Comparison of ENCODE assay signal across 1 cellular context in the genomic region with DNA sequence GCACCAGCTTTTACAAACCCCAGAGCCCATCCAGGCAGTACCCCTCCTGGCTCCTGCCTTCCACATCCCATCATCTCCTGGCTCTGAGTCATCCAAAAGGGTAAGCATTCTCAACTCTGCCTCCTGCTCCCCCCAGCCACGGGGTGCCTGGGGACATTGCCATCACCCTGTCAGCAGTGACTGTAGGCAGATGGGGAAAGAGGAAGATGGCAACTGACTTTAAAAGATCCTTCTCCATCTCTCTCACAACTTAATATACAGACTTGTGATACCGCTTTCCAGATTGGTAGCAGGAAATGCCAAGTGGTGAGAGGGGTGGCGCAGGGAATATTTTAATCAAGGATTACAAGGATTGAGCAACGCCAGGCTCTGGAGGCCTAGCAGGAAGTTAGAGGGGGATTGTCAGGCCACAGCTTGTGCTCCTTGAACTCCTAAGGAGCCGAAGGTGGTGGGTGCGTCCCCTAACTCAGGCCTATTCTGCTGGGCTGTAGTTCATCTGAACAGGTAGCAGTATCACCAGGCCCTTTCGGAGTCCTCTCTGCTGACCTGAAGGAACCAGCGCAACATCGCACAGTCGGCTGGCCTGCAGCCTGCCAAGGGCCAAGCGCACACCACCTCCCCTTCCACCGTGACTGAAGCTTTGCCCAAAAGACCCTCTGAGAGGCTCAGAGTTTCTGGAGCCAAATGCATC.
TF ChIP-seq lines count a peak whose summit lies in the region.

No MANE protein-coding gene starts in this region.

TF ChIP-seq in SK-N-SH treated with all-trans-retinoic acid at 6 μM for 48 hours, 23 proteins besides CTCF, POLR2A, EP300 and RAD21:
- TF ChIP-seq PPARA (CRISPR knock-in tag; IDR thresholded peaks at IDR 0.05; ENCODE audit: borderline replicate concordance) (no peak), ZFP3 (CRISPR knock-in tag; IDR thresholded peaks at IDR 0.05) (no peak), ZNF70 (CRISPR knock-in tag; IDR thresholded peaks at IDR 0.05) (no peak), ZNF8 (CRISPR knock-in tag; IDR thresholded peaks at IDR 0.05) (no peak), ZNF565 (CRISPR knock-in tag; conservative IDR thresholded peaks at IDR 0.05; ENCODE audit: low read depth) (no peak), GLIS3 (CRISPR knock-in tag; IDR thresholded peaks at IDR 0.05) (no peak), POU6F1 (CRISPR knock-in tag; IDR thresholded peaks at IDR 0.05; ENCODE audit: borderline replicate concordance, low read depth) (no peak), ARNTL (CRISPR knock-in tag; IDR thresholded peaks at IDR 0.05; ENCODE audit: borderline replicate concordance, low read depth) (no peak), SNAI2 (CRISPR knock-in tag; IDR thresholded peaks at IDR 0.05) (no peak), TOX (CRISPR knock-in tag; IDR thresholded peaks at IDR 0.05; ENCODE audit: borderline replicate concordance) (no peak)
- TF ChIP-seq, protein P1, sequence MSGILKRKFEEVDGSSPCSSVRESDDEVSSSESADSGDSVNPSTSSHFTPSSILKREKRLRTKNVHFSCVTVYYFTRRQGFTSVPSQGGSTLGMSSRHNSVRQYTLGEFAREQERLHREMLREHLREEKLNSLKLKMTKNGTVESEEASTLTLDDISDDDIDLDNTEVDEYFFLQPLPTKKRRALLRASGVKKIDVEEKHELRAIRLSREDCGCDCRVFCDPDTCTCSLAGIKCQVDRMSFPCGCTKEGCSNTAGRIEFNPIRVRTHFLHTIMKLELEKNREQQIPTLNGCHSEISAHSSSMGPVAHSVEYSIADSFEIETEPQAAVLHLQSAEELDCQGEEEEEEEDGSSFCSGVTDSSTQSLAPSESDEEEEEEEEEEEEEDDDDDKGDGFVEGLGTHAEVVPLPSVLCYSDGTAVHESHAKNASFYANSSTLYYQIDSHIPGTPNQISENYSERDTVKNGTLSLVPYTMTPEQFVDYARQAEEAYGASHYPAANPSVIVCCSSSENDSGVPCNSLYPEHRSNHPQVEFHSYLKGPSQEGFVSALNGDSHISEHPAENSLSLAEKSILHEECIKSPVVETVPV (CRISPR knock-in tag; IDR thresholded peaks at IDR 0.05) = no peak
- TF ChIP-seq, protein P2, sequence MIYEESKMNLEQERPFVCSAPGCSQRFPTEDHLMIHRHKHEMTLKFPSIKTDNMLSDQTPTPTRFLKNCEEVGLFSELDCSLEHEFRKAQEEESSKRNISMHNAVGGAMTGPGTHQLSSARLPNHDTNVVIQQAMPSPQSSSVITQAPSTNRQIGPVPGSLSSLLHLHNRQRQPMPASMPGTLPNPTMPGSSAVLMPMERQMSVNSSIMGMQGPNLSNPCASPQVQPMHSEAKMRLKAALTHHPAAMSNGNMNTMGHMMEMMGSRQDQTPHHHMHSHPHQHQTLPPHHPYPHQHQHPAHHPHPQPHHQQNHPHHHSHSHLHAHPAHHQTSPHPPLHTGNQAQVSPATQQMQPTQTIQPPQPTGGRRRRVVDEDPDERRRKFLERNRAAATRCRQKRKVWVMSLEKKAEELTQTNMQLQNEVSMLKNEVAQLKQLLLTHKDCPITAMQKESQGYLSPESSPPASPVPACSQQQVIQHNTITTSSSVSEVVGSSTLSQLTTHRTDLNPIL (CRISPR knock-in tag; IDR thresholded peaks at IDR 0.05; ENCODE audit: low read depth) = no peak
- TF ChIP-seq, protein P3, sequence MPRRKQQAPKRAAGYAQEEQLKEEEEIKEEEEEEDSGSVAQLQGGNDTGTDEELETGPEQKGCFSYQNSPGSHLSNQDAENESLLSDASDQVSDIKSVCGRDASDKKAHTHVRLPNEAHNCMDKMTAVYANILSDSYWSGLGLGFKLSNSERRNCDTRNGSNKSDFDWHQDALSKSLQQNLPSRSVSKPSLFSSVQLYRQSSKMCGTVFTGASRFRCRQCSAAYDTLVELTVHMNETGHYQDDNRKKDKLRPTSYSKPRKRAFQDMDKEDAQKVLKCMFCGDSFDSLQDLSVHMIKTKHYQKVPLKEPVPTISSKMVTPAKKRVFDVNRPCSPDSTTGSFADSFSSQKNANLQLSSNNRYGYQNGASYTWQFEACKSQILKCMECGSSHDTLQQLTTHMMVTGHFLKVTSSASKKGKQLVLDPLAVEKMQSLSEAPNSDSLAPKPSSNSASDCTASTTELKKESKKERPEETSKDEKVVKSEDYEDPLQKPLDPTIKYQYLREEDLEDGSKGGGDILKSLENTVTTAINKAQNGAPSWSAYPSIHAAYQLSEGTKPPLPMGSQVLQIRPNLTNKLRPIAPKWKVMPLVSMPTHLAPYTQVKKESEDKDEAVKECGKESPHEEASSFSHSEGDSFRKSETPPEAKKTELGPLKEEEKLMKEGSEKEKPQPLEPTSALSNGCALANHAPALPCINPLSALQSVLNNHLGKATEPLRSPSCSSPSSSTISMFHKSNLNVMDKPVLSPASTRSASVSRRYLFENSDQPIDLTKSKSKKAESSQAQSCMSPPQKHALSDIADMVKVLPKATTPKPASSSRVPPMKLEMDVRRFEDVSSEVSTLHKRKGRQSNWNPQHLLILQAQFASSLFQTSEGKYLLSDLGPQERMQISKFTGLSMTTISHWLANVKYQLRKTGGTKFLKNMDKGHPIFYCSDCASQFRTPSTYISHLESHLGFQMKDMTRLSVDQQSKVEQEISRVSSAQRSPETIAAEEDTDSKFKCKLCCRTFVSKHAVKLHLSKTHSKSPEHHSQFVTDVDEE (CRISPR knock-in tag; IDR thresholded peaks at IDR 0.05) = no peak
